19 cellular contexts compared by ENCODE assay signal in the genomic region with DNA sequence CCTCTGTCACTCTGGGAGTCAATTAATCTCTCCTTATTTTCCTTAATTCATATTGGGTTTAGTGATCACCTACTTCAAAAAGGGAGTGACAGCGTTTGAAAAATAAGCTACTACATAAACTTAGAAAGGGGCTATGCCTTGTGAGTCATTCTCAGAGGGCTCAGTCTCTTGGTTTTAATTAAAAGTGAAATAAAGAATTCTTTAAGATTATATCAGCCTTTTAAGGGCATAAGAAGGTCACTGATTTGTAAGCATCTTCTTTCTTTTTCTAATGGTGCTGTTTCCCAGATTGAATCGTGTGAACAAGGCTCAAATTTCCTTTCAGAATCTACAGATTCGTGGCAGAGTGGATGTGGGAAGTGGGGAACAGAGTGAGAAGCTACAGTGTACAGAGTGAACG.
DNase-seq lines count a peak whose midpoint lies in the region; ATAC-seq, FAIRE-seq and TF ChIP-seq lines count a peak whose summit lies in the region.
"Had no signal": no experiment of that assay in that cellular context is flagged by ENCODE, and none has a peak within 500 bp of the region (broad histone marks: within the 10 kb centered on the region; RNA-seq: fewer than 3 reads in every experiment).

No MANE protein-coding gene starts in this region.

- no peaks in the 10 kb centered on the region for H3K27me3 Mint-ChIP-seq in GM23338 (ENCODE audit: insufficient read depth, low read depth, poor library complexity)
- no peaks in the 10 kb centered on the region for H3K27me3 Mint-ChIP-seq in progenitor cell of endocrine pancreas
- H3K27me3 Mint-ChIP-seq: CD4-positive, alpha-beta T cell had no signal

- no peaks in the 10 kb centered on the region for H3K9me2 ChIP-seq in GM23338 (ENCODE audit: insufficient read depth)

- H4K20me1 ChIP-seq in GM23338 (replicated peaks; ENCODE audit: insufficient read depth) = no peaks in the 10 kb centered on the region

- H2AFZ ChIP-seq in GM23338 = no peak overlapping the region

- DNase-seq in GM23338 (ENCODE audit: low spot score) (no peak), inferior parietal cortex (ENCODE audit: extremely low spot score) (peak; percentile 28), progenitor cell of endocrine pancreas (ENCODE audit: low spot score, unreplicated experiment) (no peak), NCI-H128 (lab: John Stamatoyannopoulos, UW; ENCODE audit: unreplicated experiment) (no peak), urothelium cell line (ENCODE audit: low spot score) (no peak), amniotic stem cell (lab: John Stamatoyannopoulos, UW) (no peak), Ammon's horn (ENCODE audit: low spot score) (no peak)
- DNase-seq: ACHN; CD4-positive, alpha-beta T cell; DMS153; DMS79; GDM1; H9 had no signal

- no peaks in the 10 kb centered on the region for H3K9me3 Mint-ChIP-seq in GM23338
- H3K9me3 Mint-ChIP-seq in progenitor cell of endocrine pancreas (ENCODE audit: low read depth) = peaks cover 4% of the 10 kb centered on the region
- H3K9me3 Mint-ChIP-seq: H9 had no signal

- ATAC-seq in GM23338 (no peak), SK-N-SH treated with all-trans-retinoic acid at 6 μM for 48 hours (peak; percentile 79)

- H3K36me3 ChIP-seq in GM23338 (ENCODE audit: insufficient read depth) = no peaks in the 10 kb centered on the region

- no peak overlapping the region for H3K27ac ChIP-seq in GM23338 (ENCODE audit: low read depth)
- H3K27ac ChIP-seq: C4-2B had no signal

- H3K4me2 ChIP-seq in GM23338 = no peak overlapping the region

- TF ChIP-seq CTCF in GM23338 (conservative IDR thresholded peaks at IDR 0.05; ENCODE audit: low read depth in 2 of 2) (no peak), progenitor cell of endocrine pancreas (IDR thresholded peaks at IDR 0.05; ENCODE audit: unreplicated experiment) (no peak)

- peaks cover 4% of the 10 kb centered on the region for H3K4me1 Mint-ChIP-seq in GM23338
- peaks cover 28% of the 10 kb centered on the region for H3K4me1 Mint-ChIP-seq in progenitor cell of endocrine pancreas (ENCODE audit: low read depth)
- H3K4me1 Mint-ChIP-seq: H9 had no signal

- no peaks in the 10 kb centered on the region for H3K79me2 ChIP-seq in GM23338 (replicated peaks; ENCODE audit: insufficient read depth)

- no peaks in the 10 kb centered on the region for H3K4me1 ChIP-seq in GM23338 (ENCODE audit: insufficient read depth)

- no peak overlapping the region for H3K4me3 ChIP-seq in GM23338

- no peak for FAIRE-seq in urothelium cell line (lab: Jason Lieb, UNC)
- FAIRE-seq: A204.1, GM12892, GM18507, H1 had no signal

- H3K36me3 Mint-ChIP-seq in GM23338 (ENCODE audit: low read depth) = no peaks in the 10 kb centered on the region
- H3K36me3 Mint-ChIP-seq in progenitor cell of endocrine pancreas (ENCODE audit: insufficient read depth) = no peaks in the 10 kb centered on the region

- no peaks in the 10 kb centered on the region for H3F3A ChIP-seq in GM23338 (replicated peaks; ENCODE audit: low read depth)

- H3K27ac Mint-ChIP-seq in GM23338 = peak overlapping the region; percentile 63; the same call in 1 of the 2 replicates
- H3K27ac Mint-ChIP-seq in progenitor cell of endocrine pancreas = peak overlapping the region; percentile 92
- H3K27ac Mint-ChIP-seq: CD4-positive, alpha-beta T cell; H9 had no signal

- H3K4me3 Mint-ChIP-seq in GM23338 (no peak overlapping the region), progenitor cell of endocrine pancreas (ENCODE audit: low read depth) (no peak overlapping the region)
- H3K4me3 Mint-ChIP-seq: CD4-positive, alpha-beta T cell; H9 had no signal

- no peaks in the 10 kb centered on the region for H3K27me3 ChIP-seq in GM23338 (ENCODE audit: insufficient read depth)

TF ChIP-seq in GM23338, 12 proteins besides CTCF, POLR2A, EP300 and RAD21:
- no peak for TF ChIP-seq ZNF331 (CRISPR knock-in tag; IDR thresholded peaks at IDR 0.05; ENCODE audit: low read depth)
- no peak for TF ChIP-seq STAT1 (IDR thresholded peaks at IDR 0.05; ENCODE audit: unreplicated experiment)
- no peak for TF ChIP-seq ETS1 (IDR thresholded peaks at IDR 0.05)

TF ChIP-seq in SK-N-SH treated with all-trans-retinoic acid at 6 μM for 48 hours, 23 proteins besides CTCF, POLR2A, EP300 and RAD21:
- TF ChIP-seq ISL1 (CRISPR knock-in tag; IDR thresholded peaks at IDR 0.05) (peak; percentile 59), CSDC2 (CRISPR knock-in tag; IDR thresholded peaks at IDR 0.05) (0 out of 2 replicates have a peak, but pooled peaks have one; percentile 16), TOX (CRISPR knock-in tag; IDR thresholded peaks at IDR 0.05; ENCODE audit: borderline replicate concordance) (0 out of 2 replicates have a peak, but pooled peaks have one; percentile 37), OSR1 (CRISPR knock-in tag; IDR thresholded peaks at IDR 0.05) (no peak), ESRRG (CRISPR knock-in tag; IDR thresholded peaks at IDR 0.05) (no peak), ZFP30 (CRISPR knock-in tag; IDR thresholded peaks at IDR 0.05) (no peak)
- TF ChIP-seq, protein P1, sequence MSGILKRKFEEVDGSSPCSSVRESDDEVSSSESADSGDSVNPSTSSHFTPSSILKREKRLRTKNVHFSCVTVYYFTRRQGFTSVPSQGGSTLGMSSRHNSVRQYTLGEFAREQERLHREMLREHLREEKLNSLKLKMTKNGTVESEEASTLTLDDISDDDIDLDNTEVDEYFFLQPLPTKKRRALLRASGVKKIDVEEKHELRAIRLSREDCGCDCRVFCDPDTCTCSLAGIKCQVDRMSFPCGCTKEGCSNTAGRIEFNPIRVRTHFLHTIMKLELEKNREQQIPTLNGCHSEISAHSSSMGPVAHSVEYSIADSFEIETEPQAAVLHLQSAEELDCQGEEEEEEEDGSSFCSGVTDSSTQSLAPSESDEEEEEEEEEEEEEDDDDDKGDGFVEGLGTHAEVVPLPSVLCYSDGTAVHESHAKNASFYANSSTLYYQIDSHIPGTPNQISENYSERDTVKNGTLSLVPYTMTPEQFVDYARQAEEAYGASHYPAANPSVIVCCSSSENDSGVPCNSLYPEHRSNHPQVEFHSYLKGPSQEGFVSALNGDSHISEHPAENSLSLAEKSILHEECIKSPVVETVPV (CRISPR knock-in tag; IDR thresholded peaks at IDR 0.05) = no peak
